1 cellular context compared by ENCODE assay signal in genomic region chr2:220513573-220514288, GRCh38.
TF ChIP-seq lines count a peak whose summit lies in the region.

No MANE protein-coding gene starts in this region.

TF ChIP-seq in IMR-90, 13 proteins besides CTCF, POLR2A, EP300 and RAD21 (continued from another document):
- TF ChIP-seq, protein P1, sequence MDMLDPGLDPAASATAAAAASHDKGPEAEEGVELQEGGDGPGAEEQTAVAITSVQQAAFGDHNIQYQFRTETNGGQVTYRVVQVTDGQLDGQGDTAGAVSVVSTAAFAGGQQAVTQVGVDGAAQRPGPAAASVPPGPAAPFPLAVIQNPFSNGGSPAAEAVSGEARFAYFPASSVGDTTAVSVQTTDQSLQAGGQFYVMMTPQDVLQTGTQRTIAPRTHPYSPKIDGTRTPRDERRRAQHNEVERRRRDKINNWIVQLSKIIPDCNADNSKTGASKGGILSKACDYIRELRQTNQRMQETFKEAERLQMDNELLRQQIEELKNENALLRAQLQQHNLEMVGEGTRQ (IDR thresholded peaks at IDR 0.05; ENCODE audit: low read depth, low read length): no peak
- TF ChIP-seq SMC3 (IDR thresholded peaks at IDR 0.05; ENCODE audit: low read depth, low read length): no peak
- no peak for TF ChIP-seq RCOR1 (IDR thresholded peaks at IDR 0.05; ENCODE audit: insufficient replicate concordance, low read length)
- TF ChIP-seq MAZ (IDR thresholded peaks at IDR 0.05; ENCODE audit: borderline replicate concordance, low read depth, low read length): no peak
- no peak for TF ChIP-seq MXI1 (IDR thresholded peaks at IDR 0.05; ENCODE audit: borderline replicate concordance, low read depth, low read length)
